ENCODE assay signal across 10 cellular contexts in genomic region chr12:19369691-19370148, GRCh38.
A peak's percentile ranks its signal among the peaks of the same experiment; 100 is the strongest.
DNase-seq lines count a peak whose midpoint lies in the region; ATAC-seq and TF ChIP-seq lines count a peak whose summit lies in the region.
"Had no signal": no experiment of that assay in that cellular context is flagged by ENCODE, and none has a peak within 500 bp of the region (broad histone marks: within the 10 kb centered on the region; RNA-seq: fewer than 3 reads in every experiment).

No MANE protein-coding gene starts in this region.

- DNase-seq in GM03348 (ENCODE audit: low spot score) (peak; percentile 68), NCI-H446 (lab: John Stamatoyannopoulos, UW) (peak; percentile 75 to 92), fibroblast of mammary gland (ENCODE audit: low read depth) (peak; percentile 75), sciatic nerve (ENCODE audit: low spot score) (no peak), RKO (ENCODE audit: low spot score) (no peak), NCI-H146 (lab: John Stamatoyannopoulos, UW) (no peak), nucleus accumbens (lab: John Stamatoyannopoulos, UW) (no peak)
- no peak for DNase-seq in activated T-helper 2 cell treated with anti-CD3 and anti-CD28 coated beads, Interferon-gamma antibody, Interleukin-2, Interleukin-4, amounts not matched to agents 10 μg/mL and 5 μg/mL and 100 μg/mL, durations not matched to agents 14 hours and 24 hours and 36 hours (ENCODE audit: low spot score)
- DNase-seq: natural killer cell, NCI-H510A treated with DMSO at 0.1 percent for 48 hours had no signal

- peak; percentile 42 for ATAC-seq in sciatic nerve
- ATAC-seq: natural killer cell had no signal

- no peaks in the 10 kb centered on the region for H3K27me3 Mint-ChIP-seq in activated T-helper 2 cell treated with anti-CD3 and anti-CD28 coated beads, Interferon-gamma antibody, Interleukin-2, Interleukin-4, amounts not matched to agents 10 μg/mL and 5 μg/mL and 100 μg/mL, durations not matched to agents 14 hours and 24 hours and 36 hours (ENCODE audit: low read depth)

- no peak overlapping the region for H3K4me3 ChIP-seq in fibroblast of mammary gland (ENCODE audit: control insufficient read depth, low read depth, low read length)

- H3K4me3 Mint-ChIP-seq in activated T-helper 2 cell treated with anti-CD3 and anti-CD28 coated beads, Interferon-gamma antibody, Interleukin-2, Interleukin-4, amounts not matched to agents 10 μg/mL and 5 μg/mL and 100 μg/mL, durations not matched to agents 14 hours and 24 hours and 36 hours (ENCODE audit: low read depth), result no peak overlapping the region
- H3K4me3 Mint-ChIP-seq: natural killer cell had no signal

- intact Hi-C loops in sciatic nerve (cut with DNase I), result no loop called here
- intact Hi-C loops in activated T-helper 2 cell treated with anti-CD3 and anti-CD28 coated beads, Interferon-gamma antibody, Interleukin-2, Interleukin-4, amounts not matched to agents 10 μg/mL and 5 μg/mL and 100 μg/mL, durations not matched to agents 14 hours and 24 hours and 36 hours (cut with micrococcal nuclease), result no loop called here

- H3K4me1 Mint-ChIP-seq in activated T-helper 2 cell treated with anti-CD3 and anti-CD28 coated beads, Interferon-gamma antibody, Interleukin-2, Interleukin-4, amounts not matched to agents 10 μg/mL and 5 μg/mL and 100 μg/mL, durations not matched to agents 14 hours and 24 hours and 36 hours (ENCODE audit: low read depth), result peaks cover 4% of the 10 kb centered on the region
- H3K4me1 Mint-ChIP-seq: natural killer cell had no signal

- H3K36me3 Mint-ChIP-seq in activated T-helper 2 cell treated with anti-CD3 and anti-CD28 coated beads, Interferon-gamma antibody, Interleukin-2, Interleukin-4, amounts not matched to agents 10 μg/mL and 5 μg/mL and 100 μg/mL, durations not matched to agents 14 hours and 24 hours and 36 hours (ENCODE audit: low read depth), result no peaks in the 10 kb centered on the region

- no peaks in the 10 kb centered on the region for H3K9me3 Mint-ChIP-seq in activated T-helper 2 cell treated with anti-CD3 and anti-CD28 coated beads, Interferon-gamma antibody, Interleukin-2, Interleukin-4, amounts not matched to agents 10 μg/mL and 5 μg/mL and 100 μg/mL, durations not matched to agents 14 hours and 24 hours and 36 hours
- H3K9me3 Mint-ChIP-seq: natural killer cell had no signal

- H3K27ac Mint-ChIP-seq in activated T-helper 2 cell treated with anti-CD3 and anti-CD28 coated beads, Interferon-gamma antibody, Interleukin-2, Interleukin-4, amounts not matched to agents 10 μg/mL and 5 μg/mL and 100 μg/mL, durations not matched to agents 14 hours and 24 hours and 36 hours, result no peak overlapping the region
- H3K27ac Mint-ChIP-seq: natural killer cell had no signal

- no peak for TF ChIP-seq CTCF in fibroblast of mammary gland (conservative IDR thresholded peaks at IDR 0.05; ENCODE audit: control insufficient read depth, insufficient read depth, low read depth, low read length)

Comparison
In these comparisons a context has a peak if more than half of its experiments do, and no peak if none do; other contexts are left out.
1. DNase-seq: peak in GM03348 (single experiment), NCI-H446 (2 of 2) and fibroblast of mammary gland (single experiment); none in sciatic nerve (single experiment), RKO (single experiment), activated T-helper 2 cell treated with anti-CD3 and anti-CD28 coated beads, Interferon-gamma antibody, Interleukin-2, Interleukin-4, amounts not matched to agents 10 μg/mL and 5 μg/mL and 100 μg/mL, durations not matched to agents 14 hours and 24 hours and 36 hours (single experiment), NCI-H146 (single experiment) and nucleus accumbens (0 of 56).